In genomic region chr13:92461831-92462230, GRCh38 we compare ENCODE assay signal across 32 cellular contexts.
"Had no signal": no experiment of that assay in that cellular context is flagged by ENCODE, and none has a peak within 500 bp of the region (broad histone marks: within the 10 kb centered on the region; RNA-seq: fewer than 3 reads in every experiment).

No MANE protein-coding gene starts in this region.

- H3K27me3 Mint-ChIP-seq: activated B cell treated with CpG ODN at 0.5 μM for 24 hours; activated CD4-positive, alpha-beta memory T cell treated with anti-CD3 and anti-CD28 coated beads for 36 hours; activated naive CD4-positive, alpha-beta T cell treated with anti-CD3 and anti-CD28 coated beads, Interleukin-2, amount 10 ng/mL, durations not matched to agents 7 days and 5 days; activated naive CD8-positive, alpha-beta T cell; activated naive CD8-positive, alpha-beta T cell treated with anti-CD3 and anti-CD28 coated beads, Interleukin-2, amount 50 U/mL, for 24 hours had no signal

- H3K4me3 Mint-ChIP-seq: activated B cell treated with CpG ODN at 0.5 μM for 24 hours; activated CD4-positive, alpha-beta memory T cell treated with anti-CD3 and anti-CD28 coated beads for 36 hours; activated naive CD4-positive, alpha-beta T cell treated with anti-CD3 and anti-CD28 coated beads, Interleukin-2, amount 10 ng/mL, durations not matched to agents 7 days and 5 days; activated naive CD8-positive, alpha-beta T cell; activated naive CD8-positive, alpha-beta T cell treated with anti-CD3 and anti-CD28 coated beads, Interleukin-2, amount 50 U/mL, for 24 hours; activated T-cell treated with anti-CD3 and anti-CD28 coated beads, Interleukin-2, amount 50 U/mL, for 4 hours; activated T-helper 1 cell treated with anti-CD3 and anti-CD28 coated beads, Interleukin-12 subunit alpha, Interleukin-12 subunit beta, Interleukin-2, Interleukin-4 antibody, amounts not matched to agents 30 ng/mL and 10 ng/mL and 1 ng/mL, durations not matched to agents 14 hours and 24 hours and 36 hours; brain had no signal

- H3K9me3 Mint-ChIP-seq: activated CD4-positive, alpha-beta memory T cell treated with anti-CD3 and anti-CD28 coated beads for 36 hours; brain had no signal

- H3K27ac Mint-ChIP-seq: activated B cell treated with CpG ODN at 0.5 μM for 24 hours; activated CD4-positive, alpha-beta memory T cell treated with anti-CD3 and anti-CD28 coated beads for 36 hours; activated naive CD4-positive, alpha-beta T cell treated with anti-CD3 and anti-CD28 coated beads, Interleukin-2, amount 10 ng/mL, durations not matched to agents 7 days and 5 days; activated naive CD8-positive, alpha-beta T cell; activated naive CD8-positive, alpha-beta T cell treated with anti-CD3 and anti-CD28 coated beads, Interleukin-2, amount 50 U/mL, for 24 hours; activated T-helper 1 cell treated with anti-CD3 and anti-CD28 coated beads, Interleukin-12 subunit alpha, Interleukin-12 subunit beta, Interleukin-2, Interleukin-4 antibody, amounts not matched to agents 30 ng/mL and 10 ng/mL and 1 ng/mL, durations not matched to agents 14 hours and 24 hours and 36 hours had no signal

- H3K4me1 Mint-ChIP-seq: activated B cell treated with CpG ODN at 0.5 μM for 24 hours; activated naive CD4-positive, alpha-beta T cell treated with anti-CD3 and anti-CD28 coated beads, Interleukin-2, amount 10 ng/mL, durations not matched to agents 7 days and 5 days; activated naive CD8-positive, alpha-beta T cell treated with anti-CD3 and anti-CD28 coated beads, Interleukin-2, amount 50 U/mL, for 24 hours had no signal

- DNase-seq: activated B cell treated with CpG ODN at 0.5 μM for 24 hours; activated CD4-positive, alpha-beta memory T cell treated with anti-CD3 and anti-CD28 coated beads for 36 hours; activated CD4-positive, alpha-beta T cell treated with anti-CD3 and anti-CD28 coated beads for 4 hours; activated CD4-positive, alpha-beta T cell treated with anti-CD3 and anti-CD28 coated beads, Interleukin-2, amount 50 U/mL, for 1 hour; activated CD4-positive, CD25-positive, alpha-beta regulatory T cell treated with anti-CD3 and anti-CD28 coated beads, Interleukin-2, amount 50 U/mL, for 72 hours; activated CD8-positive, alpha-beta memory T cell treated with anti-CD3 and anti-CD28 coated beads, Interleukin-2, amount 50 U/mL, for 4 hours; activated gamma-delta T cell treated with Interleukin-2 at 50 U/mL for 16 hours; activated naive CD4-positive, alpha-beta T cell treated with anti-CD3 and anti-CD28 coated beads, Interleukin-2, amount 10 ng/mL, durations not matched to agents 7 days and 5 days; activated naive CD8-positive, alpha-beta T cell treated with anti-CD3 and anti-CD28 coated beads, Interleukin-2, amount 50 U/mL, for 24 hours; activated T-cell treated with anti-CD3 and anti-CD28 coated beads for 4 hours; activated T-cell treated with anti-CD3 and anti-CD28 coated beads, Interleukin-2, amount 50 U/mL, for 4 hours; anterior cingulate cortex; caudate nucleus; cerebellar nuclear complex; MM.1S; NCI-H1105 treated with DMSO at 0.1 percent for 48 hours; NCI-H1436; NCI-H1694; NCI-H1930; NCI-H2081 treated with DMSO at 0.1 percent for 48 hours; NCI-H2227 treated with DMSO at 0.1 percent for 48 hours; NCI-H446 treated with DMSO at 0.1 percent for 48 hours; NCI-H748 treated with DMSO at 0.1 percent for 48 hours; SIG-M5; SW 1271; T-helper 1 cell; T-helper 2 cell; T-helper 9 cell had no signal

- H3K36me3 Mint-ChIP-seq: activated CD4-positive, alpha-beta memory T cell treated with anti-CD3 and anti-CD28 coated beads for 36 hours; activated naive CD4-positive, alpha-beta T cell treated with anti-CD3 and anti-CD28 coated beads, Interleukin-2, amount 10 ng/mL, durations not matched to agents 7 days and 5 days; activated naive CD8-positive, alpha-beta T cell; brain had no signal

- FAIRE-seq: bronchial epithelial cell had no signal
